Comparison of ENCODE assay signal across 23 cellular contexts in genomic region chr6:144145546-144145945, GRCh38. TPM values are rescaled to one million over a fixed set of nuclear protein-coding genes. Genes with fewer than 3 reads are reported as not detected.
DNase-seq lines count a peak whose midpoint lies in the region; ATAC-seq, FAIRE-seq and TF ChIP-seq lines count a peak whose summit lies in the region.
"Had no signal": no experiment of that assay in that cellular context is flagged by ENCODE, and none has a peak within 500 bp of the region (broad histone marks: within the 10 kb centered on the region; RNA-seq: fewer than 3 reads in every experiment).

No MANE protein-coding gene starts in this region.

- no peaks in the 10 kb centered on the region for H3K4me1 ChIP-seq in IMR-90 (ENCODE audit: control insufficient read depth, insufficient read depth, low read length)
- peaks cover 0 to 13% of the 10 kb centered on the region in 2 experiments; a peak in 3 of 5 replicates for H3K4me1 ChIP-seq in K562 (replicated peaks in 1 of 2; ENCODE audit: control insufficient read depth in 2 of 2, insufficient read depth in 2 of 2, low read length in 2 of 2)
- H3K4me1 ChIP-seq in mesenchymal stem cell (ENCODE audit: control insufficient read depth, insufficient read depth, low read depth, low read length) = peaks cover 7% of the 10 kb centered on the region
- H3K4me1 ChIP-seq: HAP-1 had no signal

- no peak for TF ChIP-seq CTCF in IMR-90 (conservative IDR thresholded peaks at IDR 0.05; ENCODE audit: low read depth, low read length)
- no peak for TF ChIP-seq CTCF in K562 (IDR thresholded peaks at IDR 0.05 in 2 of 3, conservative IDR thresholded peaks at IDR 0.05 in 1 of 3; ENCODE audit: insufficient read depth in 2 of 3, low read depth in 1 of 3, low read length in 3 of 3)

- H2BK120ac ChIP-seq in IMR-90 (ENCODE audit: low read depth, low read length) = no peak overlapping the region
- H2BK120ac ChIP-seq in mesenchymal stem cell (ENCODE audit: low read depth, low read length) = no peak overlapping the region

- H3K9me1 ChIP-seq in IMR-90 (ENCODE audit: insufficient read depth, low read length) = no peaks in the 10 kb centered on the region
- no peaks in the 10 kb centered on the region for H3K9me1 ChIP-seq in K562 (ENCODE audit: control insufficient read depth, insufficient read depth, low read length)

- H4K5ac ChIP-seq in IMR-90 (ENCODE audit: low read depth, low read length) = no peak overlapping the region

- H3K27ac ChIP-seq in IMR-90 (ENCODE audit: insufficient read depth, low read length) = no peak overlapping the region
- H3K27ac ChIP-seq in K562 (ENCODE audit: extremely low read depth, low read depth, low read length) = no peak overlapping the region
- no peak overlapping the region for H3K27ac ChIP-seq in mesenchymal stem cell (ENCODE audit: low read length, poor library complexity, severe bottlenecking)
- H3K27ac ChIP-seq: SJSA1 had no signal

- H2BK5ac ChIP-seq in IMR-90 (ENCODE audit: low read depth, low read length, poor library complexity, severe bottlenecking) = no peak overlapping the region
- no peak overlapping the region for H2BK5ac ChIP-seq in mesenchymal stem cell (ENCODE audit: low read depth, low read length, poor library complexity, severe bottlenecking)

- H3K9ac ChIP-seq in IMR-90 (ENCODE audit: low read depth, low read length) (no peak overlapping the region), K562 (ENCODE audit: insufficient read depth in 1 of 2, low read depth in 2 of 2, low read length in 2 of 2) (no peak overlapping the region), mesenchymal stem cell (ENCODE audit: low read length) (no peak overlapping the region)

- H4K91ac ChIP-seq in IMR-90 (ENCODE audit: insufficient read depth, low read depth, low read length) (no peak overlapping the region), mesenchymal stem cell (ENCODE audit: low read length) (no peak overlapping the region)

- no peak overlapping the region for H3K4me2 ChIP-seq in IMR-90 (ENCODE audit: low read depth, low read length)
- H3K4me2 ChIP-seq in K562 (ENCODE audit: insufficient read depth, low read length) = no peak overlapping the region
- H3K4me2 ChIP-seq in mesenchymal stem cell (ENCODE audit: low read length, poor library complexity, severe bottlenecking) = no peak overlapping the region
- H3K4me2 ChIP-seq: GM23338 had no signal

- H3K4me3 ChIP-seq in IMR-90 (ENCODE audit: insufficient read depth, low read depth, low read length) (no peak overlapping the region), K562 (no peak overlapping the region), mesenchymal stem cell (ENCODE audit: insufficient read depth in 1 of 2, low read depth in 1 of 2, low read length in 2 of 2) (no peak overlapping the region)
- H3K4me3 ChIP-seq: GM23338, HAP-1, SJSA1 had no signal

- no peak overlapping the region for H2AK5ac ChIP-seq in IMR-90 (ENCODE audit: low read depth, low read length)
- no peak overlapping the region for H2AK5ac ChIP-seq in mesenchymal stem cell (ENCODE audit: low read length, severe bottlenecking)

- H3K4me1 Mint-ChIP-seq in activated CD4-positive, alpha-beta T cell treated with anti-CD3 and anti-CD28 coated beads, Interleukin-2, amount 10 ng/mL, durations not matched to agents 24 days and 14 days = peaks cover 10% of the 10 kb centered on the region
- H3K4me1 Mint-ChIP-seq in stimulated activated memory B cell treated with anti-CD40 and anti-IgM and Interleukin-4, amounts not matched to agents 10 μg/mL and 1 μg/mL and 100 μg/mL, for 72 hours = peaks cover 22% of the 10 kb centered on the region
- H3K4me1 Mint-ChIP-seq: GM23338 had no signal

- H4K20me1 ChIP-seq in IMR-90 (ENCODE audit: insufficient read depth, low read length) (no peaks in the 10 kb centered on the region), K562 (replicated peaks; ENCODE audit: control insufficient read depth, insufficient read depth, low read length) (no peaks in the 10 kb centered on the region)

- H3K18ac ChIP-seq in IMR-90 (ENCODE audit: low read depth, low read length) (no peak overlapping the region), mesenchymal stem cell (ENCODE audit: low read depth in 1 of 2, low read length in 2 of 2) (no peak overlapping the region)

- no peaks in the 10 kb centered on the region for H3K79me2 ChIP-seq in K562 (ENCODE audit: control insufficient read depth, insufficient read depth, low read length)

- no peaks in the 10 kb centered on the region for H3K36me3 Mint-ChIP-seq in activated CD4-positive, alpha-beta T cell treated with anti-CD3 and anti-CD28 coated beads, Interleukin-2, amount 10 ng/mL, durations not matched to agents 24 days and 14 days (ENCODE audit: low read depth)
- no peaks in the 10 kb centered on the region for H3K36me3 Mint-ChIP-seq in stimulated activated memory B cell treated with anti-CD40 and anti-IgM and Interleukin-4, amounts not matched to agents 10 μg/mL and 1 μg/mL and 100 μg/mL, for 72 hours
- H3K36me3 Mint-ChIP-seq: CD4-positive, CD25-positive, alpha-beta regulatory T cell had no signal

- DNase-seq in ELR (ENCODE audit: low read depth) (peak; percentile 34), IMR-90 (peak; percentile 35), K562 (ENCODE audit: extremely low read depth in 1 of 4, low spot score in 3 of 4) (peak in 1 of 4 experiments; percentile 1), mesenchymal stem cell (peak; percentile 15)
- DNase-seq in activated CD4-positive, alpha-beta T cell treated with anti-CD3 and anti-CD28 coated beads, Interleukin-2, amount 10 ng/mL, durations not matched to agents 24 days and 14 days = no peak
- DNase-seq in stimulated activated CD4-positive, alpha-beta T cell treated with anti-CD3 and anti-CD28 coated beads, Interleukin-4, amount 100 ng/mL, for 1 hour = no peak
- DNase-seq: CD4-positive, CD25-positive, alpha-beta regulatory T cell; COR-L47; DMS 273 treated with DMSO at 0.1 percent for 48 hours; Kasumi-1; MM.1S; NCI-H1048; NCI-H1417 treated with DMSO at 0.1 percent for 48 hours; NCI-H187; NCI-H446; NCI-H526; OCI-M1 had no signal

- no peaks in the 10 kb centered on the region for H3K27me3 Mint-ChIP-seq in activated CD4-positive, alpha-beta T cell treated with anti-CD3 and anti-CD28 coated beads, Interleukin-2, amount 10 ng/mL, durations not matched to agents 24 days and 14 days
- no peaks in the 10 kb centered on the region for H3K27me3 Mint-ChIP-seq in stimulated activated memory B cell treated with anti-CD40 and anti-IgM and Interleukin-4, amounts not matched to agents 10 μg/mL and 1 μg/mL and 100 μg/mL, for 72 hours

- ATAC-seq in IMR-90 (ENCODE audit: low read depth) (no peak), K562 (no peak), GM19455 (IDR thresholded peaks at IDR 0.05; ENCODE audit: unreplicated experiment) (no peak)
- no peak for ATAC-seq in stimulated activated memory B cell treated with anti-CD40 and anti-IgM and Interleukin-4, amounts not matched to agents 10 μg/mL and 1 μg/mL and 100 μg/mL, for 72 hours
- ATAC-seq: GM23338, Right ventricle myocardium inferior had no signal

- H3K9me3 ChIP-seq in IMR-90 (ENCODE audit: control insufficient read depth, insufficient read depth, low read length) = no peaks in the 10 kb centered on the region
- H3K9me3 ChIP-seq in K562 (replicated peaks; ENCODE audit: control insufficient read depth, insufficient read depth, low read depth, low read length) = no peaks in the 10 kb centered on the region
- H3K9me3 ChIP-seq in mesenchymal stem cell (ENCODE audit: control insufficient read depth, low read length) = no peaks in the 10 kb centered on the region
- H3K9me3 ChIP-seq: HAP-1, SJSA1 had no signal

- CTCF ChIA-PET in IMR-90 (lab: Yijun Ruan, JAX) = no interaction called here
- CTCF ChIA-PET in K562 (lab: Yijun Ruan, JAX; ENCODE audit: low intra/inter-chr PET ratio) = no interaction called here

- no peak overlapping the region for H3K56ac ChIP-seq in IMR-90 (ENCODE audit: extremely low read depth, insufficient read depth, low read length)

- H3K79me1 ChIP-seq in IMR-90 (ENCODE audit: low read depth in 1 of 2, low read length in 2 of 2) (no peaks in the 10 kb centered on the region), mesenchymal stem cell (replicated peaks; ENCODE audit: low read length, poor library complexity, severe bottlenecking) (no peaks in the 10 kb centered on the region)

- no peak for TF ChIP-seq EP300 in K562 (IDR thresholded peaks at IDR 0.05; ENCODE audit: low read length)

- no peak overlapping the region for H3K27ac Mint-ChIP-seq in activated CD4-positive, alpha-beta T cell treated with anti-CD3 and anti-CD28 coated beads, Interleukin-2, amount 10 ng/mL, durations not matched to agents 24 days and 14 days
- H3K27ac Mint-ChIP-seq in stimulated activated memory B cell treated with anti-CD40 and anti-IgM and Interleukin-4, amounts not matched to agents 10 μg/mL and 1 μg/mL and 100 μg/mL, for 72 hours = no peak overlapping the region
- H3K27ac Mint-ChIP-seq: CD4-positive, CD25-positive, alpha-beta regulatory T cell; GM23338 had no signal

- no peak overlapping the region for H4K8ac ChIP-seq in IMR-90 (ENCODE audit: low read depth in 2 of 2, low read length in 2 of 2)
- H4K8ac ChIP-seq in mesenchymal stem cell (ENCODE audit: low read length) = no peak overlapping the region

- no peak overlapping the region for H3K4me3 Mint-ChIP-seq in activated CD4-positive, alpha-beta T cell treated with anti-CD3 and anti-CD28 coated beads, Interleukin-2, amount 10 ng/mL, durations not matched to agents 24 days and 14 days
- H3K4me3 Mint-ChIP-seq in stimulated activated memory B cell treated with anti-CD40 and anti-IgM and Interleukin-4, amounts not matched to agents 10 μg/mL and 1 μg/mL and 100 μg/mL, for 72 hours = no peak overlapping the region
- H3K4me3 Mint-ChIP-seq: GM23338 had no signal

- H2BK15ac ChIP-seq in IMR-90 (ENCODE audit: low read depth, low read length) (no peak overlapping the region), mesenchymal stem cell (ENCODE audit: low read depth, poor library complexity, severe bottlenecking) (no peak overlapping the region)

- in situ Hi-C loops in IMR-90 (cut with MboI; ENCODE audit: low sequenced_read_pairs) (no loop called here), K562 (cut with MboI) (no loop called here)

- H2BK12ac ChIP-seq in mesenchymal stem cell (ENCODE audit: low read length in 2 of 2) = no peak overlapping the region

- H3K23ac ChIP-seq in IMR-90 (ENCODE audit: low read depth, low read length) (no peak overlapping the region), mesenchymal stem cell (ENCODE audit: low read length in 2 of 2) (no peak overlapping the region)

- no peak overlapping the region for H3K14ac ChIP-seq in IMR-90 (replicated peaks; ENCODE audit: low read depth, low read length)
- H3K14ac ChIP-seq in mesenchymal stem cell (ENCODE audit: low read length in 2 of 2) = no peak overlapping the region

- no peak overlapping the region for H2AK9ac ChIP-seq in IMR-90 (replicated peaks; ENCODE audit: low read depth, low read length, poor library complexity)

- no CpG with 5 or more reads among the region's 2 CpGs for WGBS in IMR-90 (ENCODE audit: extremely low coverage in 2 of 2, insufficient read length in 1 of 2), 2 experiments
- 2% methylated on average over 2 of the region's 2 CpGs for WGBS in K562 (ENCODE audit: insufficient coverage, low coverage, missing lambda C conversion rate)
- WGBS in mesenchymal stem cell = no CpG with 5 or more reads among the region's 2 CpGs

- TF ChIP-seq POLR2A in IMR-90 (IDR thresholded peaks at IDR 0.05; ENCODE audit: low read depth, low read length) (no peak), K562 (conservative IDR thresholded peaks at IDR 0.05) (no peak)

- peaks cover 4% of the 10 kb centered on the region; the same call in 1 of the 2 replicates for H3K27me3 ChIP-seq in IMR-90 (ENCODE audit: control insufficient read depth, insufficient read depth, low read length)
- peaks cover 13 to 19% of the 10 kb centered on the region in 2 experiments; a peak in 4 of 5 replicates for H3K27me3 ChIP-seq in K562 (ENCODE audit: control insufficient read depth in 2 of 2, insufficient read depth in 2 of 2, low read length in 2 of 2)
- no peaks in the 10 kb centered on the region for H3K27me3 ChIP-seq in mesenchymal stem cell (ENCODE audit: control insufficient read depth in 1 of 2, insufficient read depth in 1 of 2, low read length in 2 of 2)
- H3K27me3 ChIP-seq: SJSA1 had no signal

- POLR2A ChIA-PET in IMR-90 (lab: Charles Lee; ENCODE audit: unreplicated experiment) (no interaction called here), K562 (lab: Yijun Ruan, JAX) (no interaction called here)

- FAIRE-seq in K562 (lab: Jason Lieb, UNC) = no peak

- BruUV-seq in IMR-90 (replicated peaks; lab: Mats Ljungman, UMichigan) (no TSS peak), K562 (replicated peaks; lab: Mats Ljungman, UMichigan) (no TSS peak)

- dilution Hi-C loops in IMR-90 (cut with HindIII; ENCODE audit: low sequenced_read_pairs, unreplicated experiment) = no loop called here

- H3K9me3 Mint-ChIP-seq in activated CD4-positive, alpha-beta T cell treated with anti-CD3 and anti-CD28 coated beads, Interleukin-2, amount 10 ng/mL, durations not matched to agents 24 days and 14 days = no peaks in the 10 kb centered on the region
- H3K9me3 Mint-ChIP-seq in stimulated activated memory B cell treated with anti-CD40 and anti-IgM and Interleukin-4, amounts not matched to agents 10 μg/mL and 1 μg/mL and 100 μg/mL, for 72 hours = no peaks in the 10 kb centered on the region
- H3K9me3 Mint-ChIP-seq: GM23338 had no signal

- H3K4ac ChIP-seq in IMR-90 (ENCODE audit: low read depth, low read length) = no peak overlapping the region
- no peak overlapping the region for H3K4ac ChIP-seq in mesenchymal stem cell (ENCODE audit: low read depth in 1 of 2, low read length in 2 of 2)

- no peak overlapping the region for H2BK20ac ChIP-seq in IMR-90 (ENCODE audit: low read depth, low read length)

- intact Hi-C loops in IMR-90 (cut with micrococcal nuclease) = no loop called here
- intact Hi-C loops in K562 (cut with micrococcal nuclease) = no loop called here
- intact Hi-C loops in activated CD4-positive, alpha-beta T cell treated with anti-CD3 and anti-CD28 coated beads, Interleukin-2, amount 10 ng/mL, durations not matched to agents 24 days and 14 days (cut with micrococcal nuclease) = no loop called here

- H3K36me3 ChIP-seq in IMR-90 (ENCODE audit: control insufficient read depth, insufficient read depth, low read length) (no peaks in the 10 kb centered on the region), K562 (ENCODE audit: control insufficient read depth, insufficient read depth, low read length) (no peaks in the 10 kb centered on the region), mesenchymal stem cell (ENCODE audit: control insufficient read depth in 1 of 2, insufficient read depth in 2 of 2, low read depth in 1 of 2, low read length in 2 of 2) (no peaks in the 10 kb centered on the region)
- H3K36me3 ChIP-seq: HAP-1 had no signal

- no peak for TF ChIP-seq RAD21 in IMR-90 (IDR thresholded peaks at IDR 0.05; ENCODE audit: low read length)
- TF ChIP-seq RAD21 in K562 (CRISPR knock-in tag; conservative IDR thresholded peaks at IDR 0.05 in 1 of 2, IDR thresholded peaks at IDR 0.05 in 1 of 2) = no peak

- H2AFZ ChIP-seq in IMR-90 (replicated peaks; ENCODE audit: low read length, poor library complexity) (no peak overlapping the region), K562 (ENCODE audit: low read depth, low read length) (no peak overlapping the region), mesenchymal stem cell (ENCODE audit: low read depth, low read length) (no peak overlapping the region)
- H2AFZ ChIP-seq: GM23338 had no signal

RNA-seq across cellular contexts. Expression of gene STX11, which starts 4.8 kb away (rescaled TPM):
- total RNA-seq in IMR-90 (2012; rRNA removed) (0.54 and 0.56 TPM in 2 replicates), K562 (2014; rRNA removed) (0.73 and 0.86 TPM in 2 replicates), K562 (2014; rRNA removed; fragmentation: Illumina TruSeq; extraction: Trizol) (0.29 and 0.45 TPM in 2 replicates), K562 (2015; rRNA removed; fragmentation: Illumina TruSeq; extraction: Trizol) (0.51 and 0.53 TPM in 2 replicates), K562 (2021) (0.47 and 0.51 TPM in 2 replicates)
- polyA plus RNA-seq in IMR-90 (2012; rRNA removed) (0.68 and 0.83 TPM in 2 replicates), K562 (2011; rRNA removed) (0.40 and 1.2 TPM in 2 replicates), K562 (2014; fragmentation: Illumina TruSeq; extraction: Trizol) (0.54 and 0.56 TPM in 2 replicates), K562 (2014; fragmentation: Nextera tagmentation; extraction: Ambion mirVana) (under 1 TPM; 0.06 to 0.07 TPM), K562 (2014; rRNA removed) (0.29 and 1.6 TPM in 2 replicates)
- 0.64 and 1.2 TPM in 2 replicates for polyA plus RNA-seq in IMR-90 (2012; cell fraction: cytosol; rRNA removed)
- 0.45 and 0.59 TPM in 2 replicates for polyA plus RNA-seq in IMR-90 (2012; cell fraction: nucleus; rRNA removed; ENCODE audit: low replicate concordance)
- total RNA-seq in K562 (2011; cell fraction: chromatin; rRNA removed; ENCODE audit: low replicate concordance) = 0.44 TPM in 1 of 2 replicates, not detected in the other
- 0.17 TPM in 1 of 2 replicates, not detected in the other for total RNA-seq in K562 (2011; cell fraction: nucleolus; rRNA removed)
- total RNA-seq in K562 (2011; cell fraction: nucleoplasm; rRNA removed) = 0.38 and 0.44 TPM in 2 replicates
- polyA plus RNA-seq in K562 (2011; cell fraction: cytosol; rRNA removed) = 0.31 and 1.0 TPM in 2 replicates
- 0.23 and 0.87 TPM in 2 replicates for polyA plus RNA-seq in K562 (2011; cell fraction: nucleus; rRNA removed)
- 0.40 and 0.73 TPM in 2 replicates for polyA plus RNA-seq in K562 (2012)
- polyA minus RNA-seq in K562 (2011; rRNA and poly(A)+ RNA removed) = 0.21 and 1.1 TPM in 2 replicates
- 0.91 TPM in 1 of 2 replicates, not detected in the other for polyA minus RNA-seq in K562 (2011; cell fraction: cytosol; rRNA and poly(A)+ RNA removed)
- 0.13 and 1.3 TPM in 2 replicates for polyA minus RNA-seq in K562 (2011; cell fraction: nucleus; rRNA and poly(A)+ RNA removed)
- polyA plus RNA-seq in mesenchymal stem cell (2013, experiment 1 of 2) = 0.47 TPM
- 0.60 TPM for polyA plus RNA-seq in mesenchymal stem cell (2013, experiment 2 of 2)
- total RNA-seq in activated CD4-positive, alpha-beta T cell treated with anti-CD3 and anti-CD28 coated beads, Interleukin-2, amount 10 ng/mL, durations not matched to agents 24 days and 14 days = 15.5 and 15.6 TPM in 2 replicates

RNA-seq across cellular contexts. Expression of gene SF3B5, which starts 50.2 kb away (rescaled TPM):
- total RNA-seq in IMR-90 (2012; rRNA removed) = 227 and 242 TPM in 2 replicates
- 290 and 333 TPM in 2 replicates for polyA plus RNA-seq in IMR-90 (2012; rRNA removed)
- 375 and 435 TPM in 2 replicates for polyA plus RNA-seq in IMR-90 (2012; cell fraction: cytosol; rRNA removed)
- 143 and 157 TPM in 2 replicates for polyA plus RNA-seq in IMR-90 (2012; cell fraction: nucleus; rRNA removed; ENCODE audit: low replicate concordance)
- total RNA-seq in K562 (2011; cell fraction: chromatin; rRNA removed; ENCODE audit: low replicate concordance) = 24.3 and 54.9 TPM in 2 replicates
- total RNA-seq in K562 (2011; cell fraction: nucleolus; rRNA removed) = 129 and 134 TPM in 2 replicates
- 82.1 and 112 TPM in 2 replicates for total RNA-seq in K562 (2011; cell fraction: nucleoplasm; rRNA removed)
- 292 and 479 TPM in 2 replicates for total RNA-seq in K562 (2014; rRNA removed)
- total RNA-seq in K562 (2014; rRNA removed; fragmentation: Illumina TruSeq; extraction: Trizol) = 133 and 238 TPM in 2 replicates
- 337 and 357 TPM in 2 replicates for total RNA-seq in K562 (2015; rRNA removed; fragmentation: Illumina TruSeq; extraction: Trizol)
- 399 and 440 TPM in 2 replicates for total RNA-seq in K562 (2021)
- 407 and 453 TPM in 2 replicates for polyA plus RNA-seq in K562 (2011; rRNA removed)
- polyA plus RNA-seq in K562 (2011; cell fraction: cytosol; rRNA removed) = 924 and 1,390 TPM in 2 replicates
- polyA plus RNA-seq in K562 (2011; cell fraction: nucleus; rRNA removed) = 281 and 290 TPM in 2 replicates
- 381 and 451 TPM in 2 replicates for polyA plus RNA-seq in K562 (2012)
- 538 and 635 TPM in 2 replicates for polyA plus RNA-seq in K562 (2014; fragmentation: Illumina TruSeq; extraction: Trizol)
- 1,000 to 10,000 TPM; 1,065 to 1,211 TPM for polyA plus RNA-seq in K562 (2014; fragmentation: Nextera tagmentation; extraction: Ambion mirVana)
- 552 and 569 TPM in 2 replicates for polyA plus RNA-seq in K562 (2014; rRNA removed)
- polyA minus RNA-seq in K562 (2011; rRNA and poly(A)+ RNA removed) = 129 and 212 TPM in 2 replicates
- polyA minus RNA-seq in K562 (2011; cell fraction: cytosol; rRNA and poly(A)+ RNA removed) = 181 and 196 TPM in 2 replicates
- polyA minus RNA-seq in K562 (2011; cell fraction: nucleus; rRNA and poly(A)+ RNA removed) = 64.5 and 102 TPM in 2 replicates
- 218 TPM for polyA plus RNA-seq in mesenchymal stem cell (2013, experiment 1 of 2)
- polyA plus RNA-seq in mesenchymal stem cell (2013, experiment 2 of 2) = 215 TPM
- 214 and 217 TPM in 2 replicates for total RNA-seq in activated CD4-positive, alpha-beta T cell treated with anti-CD3 and anti-CD28 coated beads, Interleukin-2, amount 10 ng/mL, durations not matched to agents 24 days and 14 days

Comparison
In these comparisons a context has a peak if more than half of its experiments do, and no peak if none do; other contexts are left out.
1. DNase-seq: peak in ELR (single experiment), IMR-90 (single experiment) and mesenchymal stem cell (single experiment); none in activated CD4-positive, alpha-beta T cell treated with anti-CD3 and anti-CD28 coated beads, Interleukin-2, amount 10 ng/mL, durations not matched to agents 24 days and 14 days (single experiment) and stimulated activated CD4-positive, alpha-beta T cell treated with anti-CD3 and anti-CD28 coated beads, Interleukin-4, amount 100 ng/mL, for 1 hour (single experiment).